In the genomic region with DNA sequence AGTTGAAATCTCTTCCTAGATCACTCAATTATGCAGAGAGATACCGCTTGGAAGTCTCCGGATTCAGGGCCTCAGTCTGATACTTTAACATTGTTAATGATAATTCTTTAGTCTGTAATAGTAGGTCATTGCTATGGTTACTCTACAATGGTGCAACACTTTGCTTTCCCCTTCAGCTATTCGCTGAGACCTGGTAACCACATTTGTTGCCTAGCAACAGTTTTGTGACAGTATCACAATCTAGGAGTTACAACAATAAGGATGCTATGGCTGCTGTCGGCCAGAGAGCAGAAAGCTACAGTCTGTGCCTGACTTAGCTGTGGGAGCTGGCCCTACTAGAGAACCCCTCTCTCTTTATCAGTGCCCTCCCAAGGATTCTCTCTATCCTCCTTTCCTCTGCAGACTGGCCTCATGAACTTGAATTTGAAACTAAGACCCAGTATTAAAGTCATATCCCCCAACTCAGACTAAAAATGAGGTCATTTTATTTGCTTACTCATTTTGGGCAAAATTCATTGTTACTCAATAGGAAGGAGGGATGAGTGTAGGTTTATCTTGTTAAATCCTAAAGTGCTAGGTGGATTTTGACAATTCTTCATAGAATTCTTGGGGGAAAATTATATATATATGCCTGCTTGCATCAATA, we compare ENCODE assay signal across 9 cellular contexts. TPM values are rescaled to one million over a fixed set of nuclear protein-coding genes. Genes with fewer than 3 reads are reported as not detected.
DNase-seq lines count a peak whose midpoint lies in the region; ATAC-seq, FAIRE-seq and TF ChIP-seq lines count a peak whose summit lies in the region.
"Had no signal": no experiment of that assay in that cellular context is flagged by ENCODE, and none has a peak within 500 bp of the region (broad histone marks: within the 10 kb centered on the region; RNA-seq: fewer than 3 reads in every experiment).

No MANE protein-coding gene starts in this region.

- ATAC-seq in Right ventricle myocardium superior (ENCODE audit: poor library complexity) (peak; percentile 19), left ventricle myocardium superior (no peak), K562 (no peak), right lobe of liver (peak in 3 of 4 donors; percentile 13 to 53 (median 17)), GM21390 (IDR thresholded peaks at IDR 0.05; ENCODE audit: unreplicated experiment) (no peak), GM21529 (IDR thresholded peaks at IDR 0.05; ENCODE audit: unreplicated experiment) (no peak)

- TF ChIP-seq CTCF in K562 (IDR thresholded peaks at IDR 0.05 in 2 of 3, conservative IDR thresholded peaks at IDR 0.05 in 1 of 3; ENCODE audit: insufficient read depth in 2 of 3, low read depth in 1 of 3, low read length in 3 of 3) (no peak), right lobe of liver (IDR thresholded peaks at IDR 0.05) (no peak)

- H3K4me2 ChIP-seq in K562 (ENCODE audit: insufficient read depth, low read length) = no peak overlapping the region

- no peaks in the 10 kb centered on the region for H4K20me1 ChIP-seq in K562 (replicated peaks; ENCODE audit: control insufficient read depth, insufficient read depth, low read length)

- in situ Hi-C loops in K562 (cut with MboI) = no loop called here

- H3K4me3 ChIP-seq in K562 (no peak overlapping the region), right lobe of liver (no peak overlapping the region)

- DNase-seq in Right ventricle myocardium superior (no peak), left ventricle myocardium superior (no peak), NCI-H2196 (lab: John Stamatoyannopoulos, UW; ENCODE audit: unreplicated experiment) (peak; percentile 56), K562 (ENCODE audit: extremely low read depth in 1 of 4, low spot score in 3 of 4) (no peak), right lobe of liver (no peak), islet precursor cell (no peak)

- no peaks in the 10 kb centered on the region for H3K79me2 ChIP-seq in K562 (ENCODE audit: control insufficient read depth, insufficient read depth, low read length)
- H3K79me2 ChIP-seq: parathyroid adenoma had no signal

- WGBS in K562 (ENCODE audit: insufficient coverage, low coverage, missing lambda C conversion rate) = 5% methylated on average over 4 of the region's 4 CpGs
- WGBS in right lobe of liver (ENCODE audit: insufficient coverage, low coverage, low lambda C conversion rate, missing lambda C conversion rate) = 47% methylated on average over 4 of the region's 4 CpGs

- intact Hi-C loops in Right ventricle myocardium superior (cut with DNase I) = no loop called here
- intact Hi-C loops in left ventricle myocardium superior (cut with micrococcal nuclease) = no loop called here
- intact Hi-C loops in K562 (cut with micrococcal nuclease) = no loop called here
- intact Hi-C loops in right lobe of liver (cut with DNase I) = no loop called here

- POLR2A ChIA-PET in K562 (lab: Yijun Ruan, JAX) = no interaction called here

- no peak for TF ChIP-seq RAD21 in K562 (CRISPR knock-in tag; conservative IDR thresholded peaks at IDR 0.05 in 1 of 2, IDR thresholded peaks at IDR 0.05 in 1 of 2)

- no TSS peak for BruUV-seq in K562 (replicated peaks; lab: Mats Ljungman, UMichigan)

- H3K27me3 ChIP-seq in K562 (ENCODE audit: control insufficient read depth in 2 of 2, insufficient read depth in 2 of 2, low read length in 2 of 2) (no peaks in the 10 kb centered on the region), right lobe of liver (no peaks in the 10 kb centered on the region)

- H2AFZ ChIP-seq in K562 (ENCODE audit: low read depth, low read length) = no peak overlapping the region

- no peak for TF ChIP-seq EP300 in K562 (IDR thresholded peaks at IDR 0.05; ENCODE audit: low read length)

- H3K9me3 ChIP-seq in K562 (replicated peaks; ENCODE audit: control insufficient read depth, insufficient read depth, low read depth, low read length) (no peaks in the 10 kb centered on the region), right lobe of liver (no peaks in the 10 kb centered on the region)

- no peak overlapping the region for H3K27ac ChIP-seq in K562 (ENCODE audit: extremely low read depth, low read depth, low read length)
- H3K27ac ChIP-seq in right lobe of liver = peak overlapping the region in 1 of 3 donors; percentile 2
- H3K27ac ChIP-seq: parathyroid adenoma had no signal

- no peaks in the 10 kb centered on the region for H3K9me1 ChIP-seq in K562 (ENCODE audit: control insufficient read depth, insufficient read depth, low read length)

- no peak for TF ChIP-seq POLR2A in K562 (conservative IDR thresholded peaks at IDR 0.05)
- no peak for TF ChIP-seq POLR2A in right lobe of liver (IDR thresholded peaks at IDR 0.05)

- H3K36me3 ChIP-seq in K562 (ENCODE audit: control insufficient read depth, insufficient read depth, low read length) = no peaks in the 10 kb centered on the region
- no peaks in the 10 kb centered on the region for H3K36me3 ChIP-seq in right lobe of liver

- no peak for FAIRE-seq in K562 (lab: Jason Lieb, UNC)

- H3K4me1 ChIP-seq in K562 (replicated peaks in 1 of 2; ENCODE audit: control insufficient read depth in 2 of 2, insufficient read depth in 2 of 2, low read length in 2 of 2) (peaks cover 0 to 6% of the 10 kb centered on the region in 2 experiments; a peak in 1 of 5 replicates), right lobe of liver (peaks cover 0 to 5% (median 0%) of the 10 kb centered on the region in 4 donors)
- H3K4me1 ChIP-seq: parathyroid adenoma had no signal

- CTCF ChIA-PET in K562 (lab: Yijun Ruan, JAX; ENCODE audit: low intra/inter-chr PET ratio) = no interaction called here

- H3K9ac ChIP-seq in K562 (ENCODE audit: insufficient read depth in 1 of 2, low read depth in 2 of 2, low read length in 2 of 2) = no peak overlapping the region
- H3K9ac ChIP-seq: parathyroid adenoma had no signal

TF ChIP-seq in K562, 482 proteins besides CTCF, POLR2A, EP300 and RAD21 (continues in another document):
- TF ChIP-seq RBM15 (IDR thresholded peaks at IDR 0.05; ENCODE audit: insufficient read depth, low read length) (no peak), RFX1 (IDR thresholded peaks at IDR 0.05) (peak; percentile 66), KAT8 (IDR thresholded peaks at IDR 0.05; ENCODE audit: low read depth) (no peak), ZBTB7A (IDR thresholded peaks at IDR 0.05; ENCODE audit: borderline replicate concordance, control insufficient read depth, low read depth, low read length) (no peak), ZNF121 (CRISPR knock-in tag; conservative IDR thresholded peaks at IDR 0.05) (no peak), ZNF143 (CRISPR knock-in tag; IDR thresholded peaks at IDR 0.05) (no peak), BMI1 (IDR thresholded peaks at IDR 0.05; ENCODE audit: low read length) (no peak)

RNA-seq across cellular contexts. Expression of gene NR2F1, which starts 39.3 kb away (rescaled TPM):
- 0.70 TPM for total RNA-seq in Right ventricle myocardium superior
- total RNA-seq in left ventricle myocardium superior = 1.9 TPM
- total RNA-seq in K562 (2011; cell fraction: chromatin; rRNA removed; ENCODE audit: low replicate concordance) = not detected in 2 replicates
- total RNA-seq in K562 (2011; cell fraction: nucleolus; rRNA removed) = not detected in 2 replicates
- not detected in 2 replicates for total RNA-seq in K562 (2011; cell fraction: nucleoplasm; rRNA removed)
- not detected in 2 replicates for total RNA-seq in K562 (2014; rRNA removed)
- total RNA-seq in K562 (2014; rRNA removed; fragmentation: Illumina TruSeq; extraction: Trizol) = not detected in 2 replicates
- total RNA-seq in K562 (2015; rRNA removed; fragmentation: Illumina TruSeq; extraction: Trizol) = not detected in 2 replicates
- total RNA-seq in K562 (2021) = 0.04 and 0.18 TPM in 2 replicates
- 0.12 TPM in 1 of 2 replicates, not detected in the other for polyA plus RNA-seq in K562 (2011; rRNA removed)
- polyA plus RNA-seq in K562 (2011; cell fraction: cytosol; rRNA removed) = 0.12 and 0.24 TPM in 2 replicates
- 0.18 TPM in 1 of 2 replicates, not detected in the other for polyA plus RNA-seq in K562 (2011; cell fraction: nucleus; rRNA removed)
- polyA plus RNA-seq in K562 (2012) = not detected in 2 replicates
- polyA plus RNA-seq in K562 (2014; fragmentation: Illumina TruSeq; extraction: Trizol) = not detected in 2 replicates
- polyA plus RNA-seq in K562 (2014; fragmentation: Nextera tagmentation; extraction: Ambion mirVana) = not detected
- not detected in 2 replicates for polyA plus RNA-seq in K562 (2014; rRNA removed)
- not detected in 2 replicates for polyA minus RNA-seq in K562 (2011; rRNA and poly(A)+ RNA removed)
- polyA minus RNA-seq in K562 (2011; cell fraction: cytosol; rRNA and poly(A)+ RNA removed) = 1.8 TPM in 1 of 2 replicates, not detected in the other
- 0.11 and 0.40 TPM in 2 replicates for polyA minus RNA-seq in K562 (2011; cell fraction: nucleus; rRNA and poly(A)+ RNA removed)
- total RNA-seq in right lobe of liver = 10 to 100 TPM in 2 of 6 experiments, 1 to 10 TPM in 4; 5.3 to 12.1 (median 9.4) TPM

RNA-seq across cellular contexts. Expression of gene NR2F1-AS1, which starts 41.3 kb away (rescaled TPM):
- 0.22 TPM for total RNA-seq in Right ventricle myocardium superior
- total RNA-seq in left ventricle myocardium superior = 0.57 TPM
- not detected in 2 replicates for total RNA-seq in K562 (2011; cell fraction: chromatin; rRNA removed; ENCODE audit: low replicate concordance)
- not detected in 2 replicates for total RNA-seq in K562 (2011; cell fraction: nucleolus; rRNA removed)
- total RNA-seq in K562 (2011; cell fraction: nucleoplasm; rRNA removed) = 0.22 TPM in 1 of 2 replicates, not detected in the other
- not detected in 2 replicates for total RNA-seq in K562 (2014; rRNA removed)
- total RNA-seq in K562 (2014; rRNA removed; fragmentation: Illumina TruSeq; extraction: Trizol) = not detected in 2 replicates
- total RNA-seq in K562 (2015; rRNA removed; fragmentation: Illumina TruSeq; extraction: Trizol) = not detected in 2 replicates
- total RNA-seq in K562 (2021) = not detected in 2 replicates
- polyA plus RNA-seq in K562 (2011; rRNA removed) = not detected in 2 replicates
- 0.03 TPM in 1 of 2 replicates, not detected in the other for polyA plus RNA-seq in K562 (2011; cell fraction: cytosol; rRNA removed)
- not detected in 2 replicates for polyA plus RNA-seq in K562 (2011; cell fraction: nucleus; rRNA removed)
- polyA plus RNA-seq in K562 (2012) = not detected in 2 replicates
- polyA plus RNA-seq in K562 (2014; fragmentation: Illumina TruSeq; extraction: Trizol) = not detected in 2 replicates
- not detected for polyA plus RNA-seq in K562 (2014; fragmentation: Nextera tagmentation; extraction: Ambion mirVana)
- polyA plus RNA-seq in K562 (2014; rRNA removed) = not detected in 2 replicates
- polyA minus RNA-seq in K562 (2011; rRNA and poly(A)+ RNA removed) = not detected in 2 replicates
- not detected in 2 replicates for polyA minus RNA-seq in K562 (2011; cell fraction: cytosol; rRNA and poly(A)+ RNA removed)
- 0.13 TPM in 1 of 2 replicates, not detected in the other for polyA minus RNA-seq in K562 (2011; cell fraction: nucleus; rRNA and poly(A)+ RNA removed)
- 1 to 10 TPM; 1.2 to 3.8 (median 2.3) TPM for total RNA-seq in right lobe of liver

Comparison
In these comparisons a context has a peak if more than half of its experiments do, and no peak if none do; other contexts are left out.
1. ATAC-seq: peak in Right ventricle myocardium superior (single experiment) and right lobe of liver (3 of 4); none in left ventricle myocardium superior (single experiment), K562 (single experiment), GM21390 (single experiment) and GM21529 (single experiment).